Comparison of ENCODE assay signal across 22 cellular contexts in the genomic region with DNA sequence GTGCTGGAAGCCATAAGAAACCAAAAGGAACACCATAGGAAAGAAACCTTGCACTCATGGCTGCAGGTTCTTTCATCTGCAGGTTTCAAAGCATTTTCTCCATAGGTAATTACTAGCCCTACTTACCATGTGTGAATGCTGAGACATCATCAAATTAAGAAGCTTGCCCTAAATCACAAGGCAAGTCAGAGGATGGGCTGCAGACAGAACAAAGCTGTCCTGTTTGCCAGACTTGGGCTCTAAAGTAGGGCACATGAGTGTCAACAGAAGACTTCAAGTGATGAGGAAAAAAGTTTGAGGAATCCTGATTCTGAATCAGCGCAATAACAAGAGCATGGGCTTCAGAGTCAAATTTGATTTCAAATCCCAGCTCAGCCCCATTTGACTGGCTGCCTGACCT. TPM values are rescaled to one million over a fixed set of nuclear protein-coding genes. Genes with fewer than 3 reads are reported as not detected.
DNase-seq lines count a peak whose midpoint lies in the region; FAIRE-seq and TF ChIP-seq lines count a peak whose summit lies in the region.
"Had no signal": no experiment of that assay in that cellular context is flagged by ENCODE, and none has a peak within 500 bp of the region (broad histone marks: within the 10 kb centered on the region; RNA-seq: fewer than 3 reads in every experiment).

No MANE protein-coding gene starts in this region.

- TF ChIP-seq CTCF in dorsolateral prefrontal cortex (IDR thresholded peaks at IDR 0.05 in 54 of 56, conservative IDR thresholded peaks at IDR 0.05 in 2 of 56; ENCODE audit: low read depth in 1 of 56, partially characterized antibody in 56 of 56) (no peak), nephron progenitor cell (IDR thresholded peaks at IDR 0.05) (no peak)

- H2BK120ac ChIP-seq in neuronal stem cell (ENCODE audit: low read depth, low read length), result no peak overlapping the region

- no peak overlapping the region for H2BK12ac ChIP-seq in neuronal stem cell (ENCODE audit: low read length)

- no peak overlapping the region for H3K4me3 Mint-ChIP-seq in nephron progenitor cell
- H3K4me3 Mint-ChIP-seq: CD14-positive monocyte; CD8-positive, alpha-beta T cell; HFFc6 had no signal

- H3K9me3 Mint-ChIP-seq in nephron progenitor cell, result no peaks in the 10 kb centered on the region
- H3K9me3 Mint-ChIP-seq: CD8-positive, alpha-beta T cell; HFFc6 had no signal

- intact Hi-C loops in dorsolateral prefrontal cortex (cut with DNase I), result loop anchor here in 1 of 2 donors (5.0 kb wide), 1 partner anchor 103 kb away; no protein-coding TSS in a partner anchor

- no peaks in the 10 kb centered on the region for H3K4me1 Mint-ChIP-seq in nephron progenitor cell

- no peaks in the 10 kb centered on the region for H3K9me3 ChIP-seq in neuronal stem cell (replicated peaks in 1 of 2; ENCODE audit: control insufficient read depth in 2 of 2, insufficient read depth in 1 of 2, low read depth in 1 of 2, low read length in 2 of 2)

- H3K4me1 ChIP-seq in neuronal stem cell (ENCODE audit: control insufficient read depth in 2 of 2, insufficient read depth in 1 of 2, low read depth in 1 of 2, low read length in 2 of 2), result no peaks in the 10 kb centered on the region

- no peak overlapping the region for H2AK5ac ChIP-seq in neuronal stem cell (ENCODE audit: low read depth, low read length)

- no CpG with 5 or more reads among the region's 1 CpG for WGBS in neuronal stem cell (ENCODE audit: extremely low coverage in 2 of 2, insufficient read length in 2 of 2, insufficient replicate concordance in 1 of 2), 2 donors

- no peak for TF ChIP-seq POLR2A in GM12892 (IDR thresholded peaks at IDR 0.05; ENCODE audit: low read depth, low read length)

- H2BK5ac ChIP-seq in neuronal stem cell (ENCODE audit: low read length), result no peak overlapping the region

- no peak overlapping the region for H3K14ac ChIP-seq in neuronal stem cell (ENCODE audit: low read length)

- H3K4me3 ChIP-seq in dorsolateral prefrontal cortex, result no peak overlapping the region
- H3K4me3 ChIP-seq in neuronal stem cell (ENCODE audit: low read length in 2 of 2), result no peak overlapping the region

- DNase-seq in dorsolateral prefrontal cortex (no peak), nephron progenitor cell (no peak), NCI-H146 (lab: John Stamatoyannopoulos, UW) (no peak), neuronal stem cell (ENCODE audit: low spot score) (no peak), GM12892 (ENCODE audit: insufficient read length) (no peak)
- DNase-seq: CD8-positive, alpha-beta T cell; COR-L47; DMS153; DMS79 treated with DMSO at 0.1 percent for 48 hours; EL; HCEC 1CT; HFFc6 had no signal

- no peaks in the 10 kb centered on the region for H3K36me3 Mint-ChIP-seq in nephron progenitor cell (ENCODE audit: low read depth)
- H3K36me3 Mint-ChIP-seq: CD14-positive monocyte; CD8-positive, alpha-beta T cell had no signal

- H3K23ac ChIP-seq in neuronal stem cell (ENCODE audit: low read depth, low read length, poor library complexity), result no peak overlapping the region

- H3K27me3 Mint-ChIP-seq in nephron progenitor cell (ENCODE audit: low read depth, poor library complexity), result no peaks in the 10 kb centered on the region

- FAIRE-seq in GM12892 (lab: Jason Lieb, UNC), result no peak
- FAIRE-seq: A204.1, D721Med, G401.6, GM12891, H1, HepG2, HTR-8/SVneo had no signal

- no peak overlapping the region for H2BK15ac ChIP-seq in neuronal stem cell (ENCODE audit: low read length)

- no peak overlapping the region for H2AFZ ChIP-seq in neuronal stem cell (ENCODE audit: low read length)

- no peak overlapping the region for H3K4me2 ChIP-seq in neuronal stem cell (ENCODE audit: insufficient read depth, low read length, poor library complexity, severe bottlenecking)

- H3K4ac ChIP-seq in neuronal stem cell (ENCODE audit: low read length), result no peak overlapping the region

- H3K36me3 ChIP-seq in neuronal stem cell (replicated peaks in 1 of 2; ENCODE audit: control insufficient read depth in 2 of 2, insufficient read depth in 2 of 2, low read length in 2 of 2), result no peaks in the 10 kb centered on the region

- no peaks in the 10 kb centered on the region for H3K79me1 ChIP-seq in neuronal stem cell (ENCODE audit: low read depth, low read length)

- no peak overlapping the region for H4K91ac ChIP-seq in neuronal stem cell (ENCODE audit: low read depth, low read length, poor library complexity)

- peak overlapping the region; percentile 59 for H3K27ac Mint-ChIP-seq in nephron progenitor cell
- H3K27ac Mint-ChIP-seq: CD8-positive, alpha-beta T cell; HFFc6 had no signal

- H3K18ac ChIP-seq in neuronal stem cell (ENCODE audit: low read length), result no peak overlapping the region

- H3K27ac ChIP-seq in angular gyrus (ENCODE audit: low read depth, low read length) (peak overlapping the region; percentile 93), dorsolateral prefrontal cortex (peak overlapping the region in 58 of 59 donors; percentile 78 to 99 (median 93)), temporal lobe (ENCODE audit: low read depth, low read length) (peak overlapping the region; percentile 94), neuronal stem cell (replicated peaks; ENCODE audit: low read length) (no peak overlapping the region)

- H3K9ac ChIP-seq in neuronal stem cell (ENCODE audit: low read depth, low read length, poor library complexity), result no peak overlapping the region

- H4K8ac ChIP-seq in neuronal stem cell (ENCODE audit: low read depth, low read length), result no peak overlapping the region

- no peaks in the 10 kb centered on the region for H3K27me3 ChIP-seq in dorsolateral prefrontal cortex
- peaks cover 0 to 4% (median 0%) of the 10 kb centered on the region in 3 experiments for H3K27me3 ChIP-seq in neuronal stem cell (ENCODE audit: control insufficient read depth in 3 of 3, insufficient read depth in 3 of 3, low read depth in 1 of 3, low read length in 3 of 3)

RNA-seq across cellular contexts. Expression of gene EPS15, which starts 5.8 kb away (rescaled TPM):
- total RNA-seq in dorsolateral prefrontal cortex (100 to 1,000 TPM; 123 to 234 (median 175) TPM), temporal lobe (152 TPM)
- polyA plus RNA-seq in neuronal stem cell (2013, experiment 1 of 2), result 38.4 TPM
- 40.8 TPM for polyA plus RNA-seq in neuronal stem cell (2013, experiment 2 of 2)
- polyA plus RNA-seq in GM12892 (2012; ENCODE audit: missing spikeins), result 66.5 TPM
